ENCODE assay signal across 19 cellular contexts in the genomic region with DNA sequence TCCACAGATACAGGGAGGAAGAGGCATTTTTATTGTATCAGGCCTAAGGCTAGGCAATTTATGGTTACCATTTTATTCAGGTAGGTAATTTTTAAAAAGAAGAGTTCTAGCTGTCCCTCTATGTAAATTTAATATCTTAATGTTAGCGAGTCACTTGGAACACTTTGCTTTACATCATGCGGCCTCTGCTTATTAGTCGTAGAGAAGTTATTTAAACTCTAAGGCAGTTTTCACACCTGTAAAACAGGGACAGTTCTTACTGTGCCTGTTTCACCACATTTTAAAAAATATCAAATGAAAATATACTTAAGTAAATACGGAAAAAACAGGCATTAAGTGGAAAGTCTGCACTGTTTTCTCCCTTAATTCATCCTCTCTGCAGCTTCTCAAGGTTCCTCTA.
DNase-seq lines count a peak whose midpoint lies in the region; ATAC-seq and TF ChIP-seq lines count a peak whose summit lies in the region.
"Had no signal": no experiment of that assay in that cellular context is flagged by ENCODE, and none has a peak within 500 bp of the region (broad histone marks: within the 10 kb centered on the region; RNA-seq: fewer than 3 reads in every experiment).

No MANE protein-coding gene starts in this region.

- peak; percentile 45 for ATAC-seq in activated CD8-positive, alpha-beta T cell treated with anti-CD3 and anti-CD28 coated beads for 36 hours
- no peak for ATAC-seq in activated CD8-positive, alpha-beta T cell treated with anti-CD3 and anti-CD28 coated beads, Interleukin-2, amount 10 ng/mL, durations not matched to agents 7 days and 5 days
- ATAC-seq: CD8-positive, alpha-beta T cell; Panc1 had no signal

- TF ChIP-seq CTCF in activated CD8-positive, alpha-beta T cell treated with anti-CD3 and anti-CD28 coated beads for 36 hours (IDR thresholded peaks at IDR 0.05) = no peak
- no peak for TF ChIP-seq CTCF in OCI-LY3 (IDR thresholded peaks at IDR 0.05; ENCODE audit: low read depth, low read length)
- TF ChIP-seq CTCF in nephron progenitor cell (IDR thresholded peaks at IDR 0.05) = no peak

- H3K27ac ChIP-seq in OCI-LY3 (ENCODE audit: low read length) = no peak overlapping the region
- H3K27ac ChIP-seq: BLaER1, GM23248 had no signal

- peaks cover 27% of the 10 kb centered on the region for H4K20me1 ChIP-seq in OCI-LY3 (ENCODE audit: insufficient read depth, low read length)
- H4K20me1 ChIP-seq: BLaER1 had no signal

- peak overlapping the region; percentile 52 for H3K27ac Mint-ChIP-seq in activated CD8-positive, alpha-beta T cell treated with anti-CD3 and anti-CD28 coated beads for 36 hours
- H3K27ac Mint-ChIP-seq in activated CD8-positive, alpha-beta T cell treated with anti-CD3 and anti-CD28 coated beads, Interleukin-2, amount 10 ng/mL, durations not matched to agents 7 days and 5 days = no peak overlapping the region
- H3K27ac Mint-ChIP-seq in nephron progenitor cell = peak overlapping the region; percentile 88
- no peak overlapping the region for H3K27ac Mint-ChIP-seq in activated CD4-positive, alpha-beta memory T cell treated with anti-CD3 and anti-CD28 coated beads, Interleukin-2, amount 10 ng/mL, durations not matched to agents 7 days and 5 days
- H3K27ac Mint-ChIP-seq: CD8-positive, alpha-beta T cell had no signal

- peaks cover 49% of the 10 kb centered on the region for H3K36me3 ChIP-seq in OCI-LY3 (replicated peaks; ENCODE audit: low read depth, low read length)

- no peaks in the 10 kb centered on the region for H3K27me3 ChIP-seq in OCI-LY3 (ENCODE audit: low read depth, low read length)
- H3K27me3 ChIP-seq: BLaER1 had no signal

- H3K9me3 Mint-ChIP-seq in activated CD8-positive, alpha-beta T cell treated with anti-CD3 and anti-CD28 coated beads for 36 hours = no peaks in the 10 kb centered on the region
- no peaks in the 10 kb centered on the region for H3K9me3 Mint-ChIP-seq in activated CD8-positive, alpha-beta T cell treated with anti-CD3 and anti-CD28 coated beads, Interleukin-2, amount 10 ng/mL, durations not matched to agents 7 days and 5 days (ENCODE audit: insufficient read depth)
- no peaks in the 10 kb centered on the region for H3K9me3 Mint-ChIP-seq in nephron progenitor cell
- no peaks in the 10 kb centered on the region for H3K9me3 Mint-ChIP-seq in activated CD4-positive, alpha-beta memory T cell treated with anti-CD3 and anti-CD28 coated beads, Interleukin-2, amount 10 ng/mL, durations not matched to agents 7 days and 5 days
- H3K9me3 Mint-ChIP-seq: CD8-positive, alpha-beta T cell had no signal

- CTCF ChIA-PET in activated CD8-positive, alpha-beta T cell treated with anti-CD3 and anti-CD28 coated beads for 36 hours (lab: Charles Lee) = no interaction called here
- CTCF ChIA-PET in activated CD8-positive, alpha-beta T cell treated with anti-CD3 and anti-CD28 coated beads, Interleukin-2, amount 10 ng/mL, durations not matched to agents 7 days and 5 days (lab: Charles Lee) = interaction anchor here (0.7 kb wide), 1 partner anchor 112 kb away, joined by 3 read pairs; the partner anchor contains the start of gene ATP2B1
- CTCF ChIA-PET in activated CD4-positive, alpha-beta memory T cell treated with anti-CD3 and anti-CD28 coated beads, Interleukin-2, amount 10 ng/mL, durations not matched to agents 7 days and 5 days (lab: Charles Lee) = no interaction called here

- DNase-seq in activated CD8-positive, alpha-beta T cell treated with anti-CD3 and anti-CD28 coated beads for 36 hours = peak; percentile 8
- DNase-seq in activated CD8-positive, alpha-beta T cell treated with anti-CD3 and anti-CD28 coated beads, Interleukin-2, amount 10 ng/mL, durations not matched to agents 7 days and 5 days = no peak
- DNase-seq in ELR (ENCODE audit: low read depth) (peak; percentile 20), nephron progenitor cell (no peak), SHP77 (lab: John Stamatoyannopoulos, UW) (no peak)
- DNase-seq in activated CD4-positive, alpha-beta memory T cell treated with anti-CD3 and anti-CD28 coated beads, Interleukin-2, amount 10 ng/mL, durations not matched to agents 7 days and 5 days = no peak
- DNase-seq: CD8-positive, alpha-beta T cell; DND-41; GDM1; GM23248; KG1; NCI-H1048; NCI-H146; NCI-H2081; NCI-H510A had no signal

- no peak overlapping the region for H3K9ac ChIP-seq in OCI-LY3 (ENCODE audit: low read length)
- H3K9ac ChIP-seq: BLaER1, GM23248 had no signal

- H2AFZ ChIP-seq in OCI-LY3 (ENCODE audit: low read depth, low read length) = no peak overlapping the region
- H2AFZ ChIP-seq: GM23248 had no signal

- no peak overlapping the region for H3K4me3 ChIP-seq in OCI-LY3 (ENCODE audit: low read length)
- H3K4me3 ChIP-seq: BLaER1, GM12878, GM23248 had no signal

- peaks cover 44% of the 10 kb centered on the region for H3K36me3 Mint-ChIP-seq in activated CD8-positive, alpha-beta T cell treated with anti-CD3 and anti-CD28 coated beads for 36 hours (ENCODE audit: low read depth)
- H3K36me3 Mint-ChIP-seq in activated CD8-positive, alpha-beta T cell treated with anti-CD3 and anti-CD28 coated beads, Interleukin-2, amount 10 ng/mL, durations not matched to agents 7 days and 5 days (ENCODE audit: low read depth) = peaks cover 51% of the 10 kb centered on the region
- peaks cover 28% of the 10 kb centered on the region for H3K36me3 Mint-ChIP-seq in nephron progenitor cell (ENCODE audit: low read depth)
- peaks cover 47% of the 10 kb centered on the region for H3K36me3 Mint-ChIP-seq in activated CD4-positive, alpha-beta memory T cell treated with anti-CD3 and anti-CD28 coated beads, Interleukin-2, amount 10 ng/mL, durations not matched to agents 7 days and 5 days (ENCODE audit: low read depth)

- H3K4me2 ChIP-seq in OCI-LY3 (ENCODE audit: low read length) = peak overlapping the region; percentile 33; the same call in 1 of the 2 replicates
- H3K4me2 ChIP-seq: BLaER1 had no signal

- H3K79me2 ChIP-seq in OCI-LY3 (ENCODE audit: low read length) = no peaks in the 10 kb centered on the region

- intact Hi-C loops in activated CD8-positive, alpha-beta T cell treated with anti-CD3 and anti-CD28 coated beads for 36 hours (cut with micrococcal nuclease) = no loop called here

- no peak overlapping the region for H3K4me3 Mint-ChIP-seq in activated CD8-positive, alpha-beta T cell treated with anti-CD3 and anti-CD28 coated beads for 36 hours
- no peak overlapping the region for H3K4me3 Mint-ChIP-seq in activated CD8-positive, alpha-beta T cell treated with anti-CD3 and anti-CD28 coated beads, Interleukin-2, amount 10 ng/mL, durations not matched to agents 7 days and 5 days
- no peak overlapping the region for H3K4me3 Mint-ChIP-seq in nephron progenitor cell
- H3K4me3 Mint-ChIP-seq in activated CD4-positive, alpha-beta memory T cell treated with anti-CD3 and anti-CD28 coated beads, Interleukin-2, amount 10 ng/mL, durations not matched to agents 7 days and 5 days = no peak overlapping the region
- H3K4me3 Mint-ChIP-seq: CD8-positive, alpha-beta T cell had no signal

- H3K4me1 Mint-ChIP-seq in activated CD8-positive, alpha-beta T cell treated with anti-CD3 and anti-CD28 coated beads for 36 hours (ENCODE audit: low read depth) = peaks cover 22% of the 10 kb centered on the region
- peaks cover 12% of the 10 kb centered on the region for H3K4me1 Mint-ChIP-seq in activated CD8-positive, alpha-beta T cell treated with anti-CD3 and anti-CD28 coated beads, Interleukin-2, amount 10 ng/mL, durations not matched to agents 7 days and 5 days (ENCODE audit: low read depth)
- no peaks in the 10 kb centered on the region for H3K4me1 Mint-ChIP-seq in nephron progenitor cell
- H3K4me1 Mint-ChIP-seq in activated CD4-positive, alpha-beta memory T cell treated with anti-CD3 and anti-CD28 coated beads, Interleukin-2, amount 10 ng/mL, durations not matched to agents 7 days and 5 days = peaks cover 19% of the 10 kb centered on the region

- POLR2A ChIA-PET in activated CD8-positive, alpha-beta T cell treated with anti-CD3 and anti-CD28 coated beads for 36 hours (lab: Charles Lee) = no interaction called here
- POLR2A ChIA-PET in activated CD8-positive, alpha-beta T cell treated with anti-CD3 and anti-CD28 coated beads, Interleukin-2, amount 10 ng/mL, durations not matched to agents 7 days and 5 days (lab: Charles Lee) = no interaction called here
- POLR2A ChIA-PET in activated CD4-positive, alpha-beta memory T cell treated with anti-CD3 and anti-CD28 coated beads, Interleukin-2, amount 10 ng/mL, durations not matched to agents 7 days and 5 days (lab: Charles Lee) = no interaction called here

- H3K4me1 ChIP-seq in OCI-LY3 (ENCODE audit: low read length) = peaks cover 27% of the 10 kb centered on the region
- H3K4me1 ChIP-seq: BLaER1 had no signal

- H3K27me3 Mint-ChIP-seq in activated CD8-positive, alpha-beta T cell treated with anti-CD3 and anti-CD28 coated beads for 36 hours = no peaks in the 10 kb centered on the region
- no peaks in the 10 kb centered on the region for H3K27me3 Mint-ChIP-seq in activated CD8-positive, alpha-beta T cell treated with anti-CD3 and anti-CD28 coated beads, Interleukin-2, amount 10 ng/mL, durations not matched to agents 7 days and 5 days (ENCODE audit: low read depth)
- no peaks in the 10 kb centered on the region for H3K27me3 Mint-ChIP-seq in nephron progenitor cell (ENCODE audit: low read depth, poor library complexity)
- no peaks in the 10 kb centered on the region for H3K27me3 Mint-ChIP-seq in activated CD4-positive, alpha-beta memory T cell treated with anti-CD3 and anti-CD28 coated beads, Interleukin-2, amount 10 ng/mL, durations not matched to agents 7 days and 5 days

- no peaks in the 10 kb centered on the region for H3K9me3 ChIP-seq in OCI-LY3 (ENCODE audit: insufficient read depth, low read length)
- H3K9me3 ChIP-seq: BLaER1 had no signal

Comparison
In these comparisons a context has a peak if more than half of its experiments do, and no peak if none do; other contexts are left out.
1. DNase-seq: peak in activated CD8-positive, alpha-beta T cell treated with anti-CD3 and anti-CD28 coated beads for 36 hours (single experiment) and ELR (single experiment); none in activated CD8-positive, alpha-beta T cell treated with anti-CD3 and anti-CD28 coated beads, Interleukin-2, amount 10 ng/mL, durations not matched to agents 7 days and 5 days (single experiment), nephron progenitor cell (single experiment), SHP77 (0 of 2) and activated CD4-positive, alpha-beta memory T cell treated with anti-CD3 and anti-CD28 coated beads, Interleukin-2, amount 10 ng/mL, durations not matched to agents 7 days and 5 days (single experiment).
2. H3K27ac Mint-ChIP-seq: peak in activated CD8-positive, alpha-beta T cell treated with anti-CD3 and anti-CD28 coated beads for 36 hours (single experiment) and nephron progenitor cell (single experiment); none in activated CD8-positive, alpha-beta T cell treated with anti-CD3 and anti-CD28 coated beads, Interleukin-2, amount 10 ng/mL, durations not matched to agents 7 days and 5 days (single experiment) and activated CD4-positive, alpha-beta memory T cell treated with anti-CD3 and anti-CD28 coated beads, Interleukin-2, amount 10 ng/mL, durations not matched to agents 7 days and 5 days (single experiment).